In the genomic region with DNA sequence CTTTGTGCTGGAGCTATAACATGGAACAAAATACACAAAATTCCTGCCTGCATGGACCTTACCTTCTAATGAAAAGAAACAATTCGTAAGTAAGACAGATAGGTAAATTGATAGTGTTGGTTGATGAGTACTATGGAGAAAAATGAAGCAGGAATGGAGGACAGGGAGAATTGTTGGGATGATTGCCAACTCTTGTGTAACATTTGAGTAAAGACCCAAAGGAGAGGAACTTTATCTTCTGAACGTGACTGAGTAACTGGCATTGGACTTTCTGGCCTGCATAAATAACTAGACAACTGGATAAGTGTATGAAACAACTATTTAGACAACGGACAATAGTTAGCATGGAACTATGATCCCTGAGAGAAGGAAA, we compare ENCODE assay signal across 21 cellular contexts. TPM values are rescaled to one million over a fixed set of nuclear protein-coding genes. Genes with fewer than 3 reads are reported as not detected.
A peak's percentile ranks its signal among the peaks of the same experiment; 100 is the strongest.
DNase-seq lines count a peak whose midpoint lies in the region; ATAC-seq and TF ChIP-seq lines count a peak whose summit lies in the region.
"Had no signal": no experiment of that assay in that cellular context is flagged by ENCODE, and none has a peak within 500 bp of the region (broad histone marks: within the 10 kb centered on the region; RNA-seq: fewer than 3 reads in every experiment).

No MANE protein-coding gene starts in this region.

- in situ Hi-C loops in GM23248 (cut with MboI): no loop called here

- peak; percentile 30 for DNase-seq in HS-27A (ENCODE audit: low read depth)
- no peak for DNase-seq in RWPE2 (ENCODE audit: low spot score)
- peak; percentile 42 for DNase-seq in fibroblast of mammary gland (ENCODE audit: low read depth)
- peak; percentile 70 for DNase-seq in renal cortical epithelial cell (ENCODE audit: low read depth)
- DNase-seq in NCI-H1105 (lab: John Stamatoyannopoulos, UW): no peak
- no peak for DNase-seq in GM23248
- DNase-seq: kidney, upper lobe of right lung had no signal

- H3K9ac ChIP-seq in GM23248: no peak overlapping the region

- no peaks in the 10 kb centered on the region for H3F3A ChIP-seq in GM23248 (ENCODE audit: insufficient read depth)

- H3K4me2 ChIP-seq in GM23248 (ENCODE audit: unreplicated experiment): no peak overlapping the region

- H3K4me1 ChIP-seq in RWPE2 (ENCODE audit: insufficient read depth, poor library complexity, severe bottlenecking): peaks cover 4% of the 10 kb centered on the region
- no peaks in the 10 kb centered on the region for H3K4me1 ChIP-seq in GM23248 (ENCODE audit: insufficient read depth)
- H3K4me1 ChIP-seq: colonic mucosa, SJSA1 had no signal

- ATAC-seq in RWPE2 (ENCODE audit: low read depth) (peak; percentile 73), GM21529 (IDR thresholded peaks at IDR 0.05; ENCODE audit: unreplicated experiment) (no peak)

- H3K36me3 ChIP-seq in RWPE2 (ENCODE audit: low read depth) (no peaks in the 10 kb centered on the region), GM23248 (ENCODE audit: low read depth) (no peaks in the 10 kb centered on the region)
- H3K36me3 ChIP-seq: adrenal gland, colonic mucosa, lower lobe of right lung, ovary, SJSA1, upper lobe of right lung had no signal

- no peak overlapping the region for H3K27ac ChIP-seq in RWPE2 (ENCODE audit: poor library complexity, severe bottlenecking)
- H3K27ac ChIP-seq in GM23248: no peak overlapping the region
- H3K27ac ChIP-seq: adrenal gland, colonic mucosa, lower lobe of right lung, ovary, SJSA1, upper lobe of right lung had no signal

- H3K79me2 ChIP-seq in GM23248 (ENCODE audit: insufficient read depth): no peaks in the 10 kb centered on the region

- H3K9me2 ChIP-seq in GM23248 (ENCODE audit: insufficient read depth): no peaks in the 10 kb centered on the region

- TF ChIP-seq CTCF in RWPE2 (IDR thresholded peaks at IDR 0.05; ENCODE audit: poor library complexity, severe bottlenecking) (no peak), fibroblast of mammary gland (conservative IDR thresholded peaks at IDR 0.05; ENCODE audit: control insufficient read depth, insufficient read depth, low read depth, low read length) (no peak)

- H3K9me3 ChIP-seq in RWPE2 (ENCODE audit: severe bottlenecking) (no peaks in the 10 kb centered on the region), GM23248 (ENCODE audit: low read depth) (no peaks in the 10 kb centered on the region)
- H3K9me3 ChIP-seq: adrenal gland, colonic mucosa, lower lobe of right lung, ovary, SJSA1, upper lobe of right lung had no signal

- H2AFZ ChIP-seq in GM23248: no peak overlapping the region

- 42 to 44% methylated on average over 3 of the region's 3 CpGs for WGBS in GM23248 (ENCODE audit: low coverage in 1 of 2, low lambda C conversion rate in 2 of 2, missing lambda C conversion rate in 2 of 2), 2 experiments

- H4K20me1 ChIP-seq in GM23248 (ENCODE audit: insufficient read depth): no peaks in the 10 kb centered on the region

- no peak overlapping the region for H3K4me3 ChIP-seq in RWPE2 (ENCODE audit: severe bottlenecking)
- no peak overlapping the region for H3K4me3 ChIP-seq in fibroblast of mammary gland (ENCODE audit: control insufficient read depth, low read depth, low read length)
- no peak overlapping the region for H3K4me3 ChIP-seq in GM23248
- H3K4me3 ChIP-seq: adrenal gland, colonic mucosa, lower lobe of right lung, ovary, SJSA1, upper lobe of right lung had no signal

- H3K27me3 ChIP-seq in RWPE2 (ENCODE audit: insufficient read depth, poor library complexity, severe bottlenecking) (no peaks in the 10 kb centered on the region), GM23248 (replicated peaks; ENCODE audit: insufficient read depth) (0 out of 2 replicates have a peak, but pooled peaks cover 8% of the 10 kb centered on the region)
- H3K27me3 ChIP-seq: ovary, upper lobe of right lung had no signal

RNA-seq across cellular contexts. Expression of a gene that starts 6.8 kb away (rescaled TPM):
- 62.5 and 105 TPM in 2 replicates for total RNA-seq in renal cortical epithelial cell
- 51.6 and 58.0 TPM in 2 replicates for total RNA-seq in GM23248 (2014; rRNA removed; shearing (Covaris generic))
- polyA plus RNA-seq in GM23248 (2016; fragmentation: Nextera tagmentation; extraction: Ambion mirVana): 40.1 and 42.6 TPM in 2 replicates

RNA-seq across cellular contexts. Expression of a gene that starts 54.1 kb away (rescaled TPM):
- total RNA-seq in renal cortical epithelial cell: not detected in 2 replicates
- not detected in 2 replicates for total RNA-seq in GM23248 (2014; rRNA removed; shearing (Covaris generic))
- 0.34 TPM in 1 of 2 replicates, not detected in the other for polyA plus RNA-seq in GM23248 (2016; fragmentation: Nextera tagmentation; extraction: Ambion mirVana)
- total RNA-seq: activated B cell treated with CpG ODN at 0.5 μM for 24 hours; activated CD8-positive, alpha-beta memory T cell treated with anti-CD3 and anti-CD28 coated beads, Interleukin-2, amount 10 ng/mL, durations not matched to agents 7 days and 5 days; activated naive CD4-positive, alpha-beta T cell treated with anti-CD3 and anti-CD28 coated beads for 36 hours; colonic mucosa; H7; lower lobe of right lung; SJSA1; subcutaneous adipose tissue; T-cell; upper lobe of right lung had no signal
- polyA plus RNA-seq: AG04450 had no signal

RNA-seq across cellular contexts. Expression of a gene that starts 57.6 kb away (rescaled TPM):
- 36.8 and 49.9 TPM in 2 replicates for total RNA-seq in renal cortical epithelial cell
- total RNA-seq in GM23248 (2014; rRNA removed; shearing (Covaris generic)): 61.3 and 66.3 TPM in 2 replicates
- 43.3 and 46.3 TPM in 2 replicates for polyA plus RNA-seq in GM23248 (2016; fragmentation: Nextera tagmentation; extraction: Ambion mirVana)

Comparison
In these comparisons a context has a peak if more than half of its experiments do, and no peak if none do; other contexts are left out.
1. DNase-seq: peak in HS-27A (single experiment), fibroblast of mammary gland (single experiment) and renal cortical epithelial cell (single experiment); none in RWPE2 (single experiment), NCI-H1105 (single experiment) and GM23248 (single experiment).